Comparison of ENCODE assay signal across 22 cellular contexts in genomic region chr16:30692381-30693074, GRCh38. TPM values are rescaled to one million over a fixed set of nuclear protein-coding genes. Genes with fewer than 3 reads are reported as not detected.
DNase-seq lines count a peak whose midpoint lies in the region; ATAC-seq and TF ChIP-seq lines count a peak whose summit lies in the region.
"Had no signal": no experiment of that assay in that cellular context is flagged by ENCODE, and none has a peak within 500 bp of the region (broad histone marks: within the 10 kb centered on the region; RNA-seq: fewer than 3 reads in every experiment).

No MANE protein-coding gene starts in this region.

- H3K9me3 ChIP-seq in BLaER1 treated with 17β-estradiol and CSF1 and Interleukin-3, amounts not matched to agents 10 nM and 100 nM (replicated peaks in 1 of 11), result no peaks in the 10 kb centered on the region
- H3K9me3 ChIP-seq in HUES6 (ENCODE audit: control insufficient read depth, insufficient read depth, low read depth, low read length), result no peaks in the 10 kb centered on the region
- H3K9me3 ChIP-seq in endodermal cell (ENCODE audit: control insufficient read depth, low read length), result no peaks in the 10 kb centered on the region
- H3K9me3 ChIP-seq in heart left ventricle, result no peaks in the 10 kb centered on the region
- no peaks in the 10 kb centered on the region for H3K9me3 ChIP-seq in right cardiac atrium (ENCODE audit: control insufficient read depth, low read length)
- H3K9me3 ChIP-seq: body of pancreas, Peyer's patch had no signal

- intact Hi-C loops in heart left ventricle (cut with DNase I), result loop anchor here in 1 of 10 donors (2.0 kb wide), 1 partner anchor 28 kb away; no protein-coding TSS in a partner anchor
- intact Hi-C loops in right cardiac atrium (cut with DNase I), result no loop called here

- TF ChIP-seq CTCF in endodermal cell (conservative IDR thresholded peaks at IDR 0.05) (no peak), heart left ventricle (IDR thresholded peaks at IDR 0.05) (no peak)

- H3K4me3 Mint-ChIP-seq in endodermal cell, result no peak overlapping the region
- H3K4me3 Mint-ChIP-seq: activated naive CD8-positive, alpha-beta T cell treated with anti-CD3 and anti-CD28 coated beads, Interleukin-2, amount 10 ng/mL, durations not matched to agents 7 days and 5 days; CD8-positive, alpha-beta T cell; effector memory CD8-positive, alpha-beta T cell; natural killer cell treated with Interleukin-12 subunit alpha and Interleukin-12 subunit beta and Interleukin-15 and Interleukin-18, amount 100 ng/mL, for 72 hours; stimulated activated effector memory CD8-positive, alpha-beta T cell treated with anti-CD3 and anti-CD28 coated beads, Interleukin-12 subunit alpha, Interleukin-12 subunit beta, amount 100 ng/mL, for 72 hours had no signal

- no peaks in the 10 kb centered on the region for H3K9me3 Mint-ChIP-seq in endodermal cell
- H3K9me3 Mint-ChIP-seq: activated naive CD8-positive, alpha-beta T cell treated with anti-CD3 and anti-CD28 coated beads, Interleukin-2, amount 10 ng/mL, durations not matched to agents 7 days and 5 days; CD8-positive, alpha-beta T cell; effector memory CD8-positive, alpha-beta T cell; natural killer cell treated with Interleukin-12 subunit alpha and Interleukin-12 subunit beta and Interleukin-15 and Interleukin-18, amount 100 ng/mL, for 72 hours; stimulated activated effector memory CD8-positive, alpha-beta T cell treated with anti-CD3 and anti-CD28 coated beads, Interleukin-12 subunit alpha, Interleukin-12 subunit beta, amount 100 ng/mL, for 72 hours had no signal

- no peaks in the 10 kb centered on the region for H4K20me1 ChIP-seq in BLaER1 treated with 17β-estradiol and CSF1 and Interleukin-3, amounts not matched to agents 10 nM and 100 nM

- H3K27me3 Mint-ChIP-seq in endodermal cell (ENCODE audit: insufficient read depth), result peaks cover 96% of the 10 kb centered on the region
- H3K27me3 Mint-ChIP-seq: activated naive CD8-positive, alpha-beta T cell treated with anti-CD3 and anti-CD28 coated beads, Interleukin-2, amount 10 ng/mL, durations not matched to agents 7 days and 5 days; effector memory CD8-positive, alpha-beta T cell; natural killer cell treated with Interleukin-12 subunit alpha and Interleukin-12 subunit beta and Interleukin-15 and Interleukin-18, amount 100 ng/mL, for 72 hours had no signal

- no peaks in the 10 kb centered on the region for H3K27me3 ChIP-seq in BLaER1 treated with 17β-estradiol and CSF1 and Interleukin-3, amounts not matched to agents 10 nM and 100 nM
- peaks cover 96% of the 10 kb centered on the region for H3K27me3 ChIP-seq in HUES6 (ENCODE audit: control insufficient read depth, insufficient read depth, low read length)
- H3K27me3 ChIP-seq in endodermal cell (ENCODE audit: control insufficient read depth, insufficient read depth, low read length, poor library complexity, severe bottlenecking), result peaks cover 72% of the 10 kb centered on the region
- no peaks in the 10 kb centered on the region for H3K27me3 ChIP-seq in heart left ventricle
- no peaks in the 10 kb centered on the region for H3K27me3 ChIP-seq in right cardiac atrium (ENCODE audit: control insufficient read depth, insufficient read depth)
- H3K27me3 ChIP-seq: body of pancreas, Peyer's patch had no signal

- no peak for TF ChIP-seq POLR2A in heart left ventricle (IDR thresholded peaks at IDR 0.05)

- peaks cover 14% of the 10 kb centered on the region for H3K4me1 Mint-ChIP-seq in endodermal cell

- H3K27ac ChIP-seq in BLaER1 treated with 17β-estradiol and CSF1 and Interleukin-3, amounts not matched to agents 10 nM and 100 nM, result no peak overlapping the region
- no peak overlapping the region for H3K27ac ChIP-seq in HUES6 (ENCODE audit: low read depth, low read length)
- H3K27ac ChIP-seq in endodermal cell (ENCODE audit: low read depth, low read length), result no peak overlapping the region
- no peak overlapping the region for H3K27ac ChIP-seq in heart left ventricle
- no peak overlapping the region for H3K27ac ChIP-seq in right cardiac atrium (ENCODE audit: low read length)
- H3K27ac ChIP-seq: body of pancreas, GM23248, Peyer's patch had no signal

- WGBS in endodermal cell (ENCODE audit: insufficient coverage in 1 of 2, insufficient read length in 1 of 2), 2 experiments, result 44 to 53% methylated on average over 7 to 10 of the region's 10 CpGs
- 70 to 72% (median 71%) methylated on average over 10 of the region's 10 CpGs for WGBS in heart left ventricle, 4 donors
- WGBS in right cardiac atrium, result 59% methylated on average over 9 of the region's 10 CpGs

- H3K36me3 Mint-ChIP-seq in endodermal cell (ENCODE audit: low read depth), result no peaks in the 10 kb centered on the region
- H3K36me3 Mint-ChIP-seq: activated naive CD8-positive, alpha-beta T cell treated with anti-CD3 and anti-CD28 coated beads, Interleukin-2, amount 10 ng/mL, durations not matched to agents 7 days and 5 days; CD8-positive, alpha-beta T cell; natural killer cell treated with Interleukin-12 subunit alpha and Interleukin-12 subunit beta and Interleukin-15 and Interleukin-18, amount 100 ng/mL, for 72 hours had no signal

- H3K36me3 ChIP-seq in BLaER1 treated with 17β-estradiol and CSF1 and Interleukin-3, amounts not matched to agents 10 nM and 100 nM, result no peaks in the 10 kb centered on the region
- H3K36me3 ChIP-seq in HUES6 (ENCODE audit: control insufficient read depth, insufficient read depth, low read length) (no peaks in the 10 kb centered on the region), endodermal cell (ENCODE audit: control insufficient read depth, insufficient read depth, low read length) (no peaks in the 10 kb centered on the region), heart left ventricle (no peaks in the 10 kb centered on the region)
- H3K36me3 ChIP-seq: Peyer's patch had no signal

- peak; percentile 62 for DNase-seq in SIG-M5 treated with dmso at 0.1 percent for 504 hours (lab: John Stamatoyannopoulos, UW; ENCODE audit: unreplicated experiment)
- DNase-seq in endodermal cell, result peak; percentile 55
- DNase-seq in activated naive CD4-positive, alpha-beta T cell treated with anti-CD3 and anti-CD28 coated beads, Interleukin-2, amount 50 U/mL, for 16 hours, result no peak
- no peak for DNase-seq in NCI-H524 (lab: John Stamatoyannopoulos, UW)
- DNase-seq in heart left ventricle, result no peak
- no peak for DNase-seq in right cardiac atrium
- DNase-seq: ACHN; activated CD4-positive, CD25-positive, alpha-beta regulatory T cell treated with anti-CD3 and anti-CD28 coated beads, Interleukin-2, amount 50 U/mL, for 72 hours; activated naive CD8-positive, alpha-beta T cell treated with anti-CD3 and anti-CD28 coated beads, Interleukin-2, amount 10 ng/mL, durations not matched to agents 7 days and 5 days; body of pancreas; CD8-positive, alpha-beta T cell; effector memory CD8-positive, alpha-beta T cell; GM23248; NCI-H1436; Peyer's patch; T1000 had no signal

- H3K27ac Mint-ChIP-seq in endodermal cell, result no peak overlapping the region
- H3K27ac Mint-ChIP-seq: CD8-positive, alpha-beta T cell had no signal

- H3K9ac ChIP-seq in BLaER1 treated with 17β-estradiol and CSF1 and Interleukin-3, amounts not matched to agents 10 nM and 100 nM, result no peak overlapping the region
- H3K9ac ChIP-seq in HUES6 (ENCODE audit: low read length) (no peak overlapping the region), endodermal cell (ENCODE audit: extremely low read depth, low read length, poor library complexity, severe bottlenecking) (no peak overlapping the region)
- H3K9ac ChIP-seq: GM23248 had no signal

- H3K4me2 ChIP-seq in BLaER1 treated with 17β-estradiol and CSF1 and Interleukin-3, amounts not matched to agents 10 nM and 100 nM, result peak overlapping the region in 6 of 11 experiments; percentile 0 to 39 (median 24); a peak in 6 of 22 replicates

- ATAC-seq in heart left ventricle, result no peak
- no peak for ATAC-seq in right cardiac atrium
- ATAC-seq: body of pancreas; CD8-positive, alpha-beta T cell; effector memory CD8-positive, alpha-beta T cell; left lobe of liver; natural killer cell treated with Interleukin-12 subunit alpha and Interleukin-12 subunit beta and Interleukin-15 and Interleukin-18, amount 100 ng/mL, for 72 hours; stimulated activated effector memory CD8-positive, alpha-beta T cell treated with anti-CD3 and anti-CD28 coated beads, Interleukin-12 subunit alpha, Interleukin-12 subunit beta, amount 100 ng/mL, for 72 hours had no signal

- no peak overlapping the region for H3K4me3 ChIP-seq in BLaER1 treated with 17β-estradiol and CSF1 and Interleukin-3, amounts not matched to agents 10 nM and 100 nM
- H3K4me3 ChIP-seq in HUES6 (ENCODE audit: low read depth, low read length) (peak overlapping the region; percentile 42; the same call in 1 of the 2 replicates), endodermal cell (ENCODE audit: low read length) (no peak overlapping the region), heart left ventricle (no peak overlapping the region), right cardiac atrium (ENCODE audit: low read length) (no peak overlapping the region)
- H3K4me3 ChIP-seq: body of pancreas, GM23248, Peyer's patch, SK-N-MC had no signal

- peaks cover 26 to 54% (median 46%) of the 10 kb centered on the region in 10 experiments for H3K4me1 ChIP-seq in BLaER1 treated with 17β-estradiol and CSF1 and Interleukin-3, amounts not matched to agents 10 nM and 100 nM
- H3K4me1 ChIP-seq in HUES6 (ENCODE audit: control insufficient read depth, insufficient read depth, low read length) (peaks cover 14% of the 10 kb centered on the region), endodermal cell (ENCODE audit: control insufficient read depth, insufficient read depth, low read length) (no peaks in the 10 kb centered on the region), heart left ventricle (peaks cover 0 to 19% (median 2%) of the 10 kb centered on the region in 12 donors), right cardiac atrium (ENCODE audit: control insufficient read depth, insufficient read depth, low read length) (no peaks in the 10 kb centered on the region)

RNA-seq across cellular contexts. Expression of gene SRCAP, which starts 6.4 kb away (rescaled TPM):
- total RNA-seq in endodermal cell (10 to 100 TPM; 57.7 to 66.9 TPM), heart left ventricle (10 to 100 TPM; 30.2 to 51.2 (median 44.7) TPM), right cardiac atrium (10 to 100 TPM; 43.5 to 61.2 (median 46.4) TPM)
- polyA plus RNA-seq in endodermal cell (2013, experiment 1 of 2), result 28.8 TPM
- polyA plus RNA-seq in endodermal cell (2013, experiment 2 of 2), result 28.5 TPM
- polyA plus RNA-seq in heart left ventricle (10 to 100 TPM; 22.9 to 23.8 TPM), right cardiac atrium (27.6 TPM)

RNA-seq across cellular contexts. Expression of gene FBRS, which starts 34.3 kb away (rescaled TPM):
- total RNA-seq in endodermal cell (10 to 100 TPM; 50.2 to 53.1 TPM), heart left ventricle (10 to 100 TPM; 16.3 to 38.3 (median 31.9) TPM), right cardiac atrium (10 to 100 TPM; 37.4 to 43.2 (median 38.4) TPM)
- polyA plus RNA-seq in endodermal cell (2013, experiment 1 of 2), result 54.3 TPM
- 44.1 TPM for polyA plus RNA-seq in endodermal cell (2013, experiment 2 of 2)
- polyA plus RNA-seq in heart left ventricle (10 to 100 TPM; 27.2 to 38.1 TPM), right cardiac atrium (30.4 TPM)

RNA-seq across cellular contexts. Expression of gene PRR14, which starts 41.8 kb away (rescaled TPM):
- 10 to 100 TPM; 21.2 to 35.4 TPM for total RNA-seq in endodermal cell
- 46.1 TPM for polyA plus RNA-seq in endodermal cell (2013, experiment 1 of 2)
- 38.8 TPM for polyA plus RNA-seq in endodermal cell (2013, experiment 2 of 2)
- 10 to 100 TPM; 12.3 to 26.6 (median 20.2) TPM for total RNA-seq in heart left ventricle
- polyA plus RNA-seq in heart left ventricle, result 10 to 100 TPM; 22.9 to 25.0 TPM
- 10 to 100 TPM; 22.9 to 27.6 (median 24.3) TPM for total RNA-seq in right cardiac atrium
- polyA plus RNA-seq in right cardiac atrium, result 19.1 TPM

RNA-seq across cellular contexts. Expression of gene PHKG2, which starts 55.7 kb away (rescaled TPM):
- total RNA-seq in endodermal cell, result 10 to 100 TPM; 49.8 to 54.8 TPM
- polyA plus RNA-seq in endodermal cell (2013, experiment 1 of 2), result 33.9 TPM
- 33.8 TPM for polyA plus RNA-seq in endodermal cell (2013, experiment 2 of 2)
- 10 to 100 TPM; 13.5 to 26.7 (median 17.9) TPM for total RNA-seq in heart left ventricle
- polyA plus RNA-seq in heart left ventricle, result 10 to 100 TPM; 19.5 to 37.7 TPM
- total RNA-seq in right cardiac atrium, result 10 to 100 TPM; 17.3 to 22.2 (median 18.7) TPM
- polyA plus RNA-seq in right cardiac atrium, result 23.6 TPM

Comparison
In these comparisons a context has a peak if more than half of its experiments do, and no peak if none do; other contexts are left out.
1. DNase-seq: peak in SIG-M5 treated with dmso at 0.1 percent for 504 hours (single experiment) and endodermal cell (single experiment); none in activated naive CD4-positive, alpha-beta T cell treated with anti-CD3 and anti-CD28 coated beads, Interleukin-2, amount 50 U/mL, for 16 hours (single experiment), NCI-H524 (0 of 2), heart left ventricle (0 of 5) and right cardiac atrium (0 of 3).